Comparison of ENCODE assay signal across 10 cellular contexts in genomic region chr1:221753828-221754188, GRCh38. TPM values are rescaled to one million over a fixed set of nuclear protein-coding genes. Genes with fewer than 3 reads are reported as not detected.
DNase-seq lines count a peak whose midpoint lies in the region; ATAC-seq lines count a peak whose summit lies in the region.
"Had no signal": no experiment of that assay in that cellular context is flagged by ENCODE, and none has a peak within 500 bp of the region (broad histone marks: within the 10 kb centered on the region; RNA-seq: fewer than 3 reads in every experiment).

No MANE protein-coding gene starts in this region.

- peak overlapping the region; percentile 59 for H3K4me3 Mint-ChIP-seq in activated T-helper 1 cell treated with anti-CD3 and anti-CD28 coated beads, Interleukin-12 subunit alpha, Interleukin-12 subunit beta, Interleukin-2, Interleukin-4 antibody, amounts not matched to agents 30 ng/mL and 10 ng/mL and 1 ng/mL, durations not matched to agents 14 hours and 24 hours and 36 hours

- no peak for DNase-seq in activated T-helper 1 cell treated with anti-CD3 and anti-CD28 coated beads, Interleukin-12 subunit alpha, Interleukin-12 subunit beta, Interleukin-2, Interleukin-4 antibody, amounts not matched to agents 30 ng/mL and 10 ng/mL and 1 ng/mL, durations not matched to agents 14 hours and 24 hours and 36 hours (ENCODE audit: low spot score)
- DNase-seq in head of caudate nucleus (no peak), NCI-H1436 treated with DMSO at 0.1 percent for 48 hours (lab: John Stamatoyannopoulos, UW) (no peak), NCI-H748 treated with DMSO at 0.1 percent for 48 hours (lab: John Stamatoyannopoulos, UW) (no peak)
- no peak for DNase-seq in stimulated activated naive CD4-positive, alpha-beta T cell (lab: John Stamatoyannopoulos, UW)
- DNase-seq: brain microvascular endothelial cell, WERI-Rb-1 had no signal

- peak; percentile 5 for ATAC-seq in GM18861 (IDR thresholded peaks at IDR 0.05; ENCODE audit: unreplicated experiment)
- ATAC-seq in GM21381 (IDR thresholded peaks at IDR 0.05; ENCODE audit: unreplicated experiment), result peak; percentile 19
- peak; percentile 25 for ATAC-seq in HG03066 (IDR thresholded peaks at IDR 0.05; ENCODE audit: low read depth, unreplicated experiment)

- H3K27ac Mint-ChIP-seq in activated T-helper 1 cell treated with anti-CD3 and anti-CD28 coated beads, Interleukin-12 subunit alpha, Interleukin-12 subunit beta, Interleukin-2, Interleukin-4 antibody, amounts not matched to agents 30 ng/mL and 10 ng/mL and 1 ng/mL, durations not matched to agents 14 hours and 24 hours and 36 hours, result peak overlapping the region; percentile 82

- intact Hi-C loops in activated T-helper 1 cell treated with anti-CD3 and anti-CD28 coated beads, Interleukin-12 subunit alpha, Interleukin-12 subunit beta, Interleukin-2, Interleukin-4 antibody, amounts not matched to agents 30 ng/mL and 10 ng/mL and 1 ng/mL, durations not matched to agents 14 hours and 24 hours and 36 hours (cut with micrococcal nuclease), result loop anchor here (1.0 kb wide), 7 partner anchors 12 to 240 kb away; partner anchors contain the start of gene DUSP10
- intact Hi-C loops in head of caudate nucleus (cut with DNase I), result no loop called here

- H3K4me1 Mint-ChIP-seq in activated T-helper 1 cell treated with anti-CD3 and anti-CD28 coated beads, Interleukin-12 subunit alpha, Interleukin-12 subunit beta, Interleukin-2, Interleukin-4 antibody, amounts not matched to agents 30 ng/mL and 10 ng/mL and 1 ng/mL, durations not matched to agents 14 hours and 24 hours and 36 hours (ENCODE audit: low read depth), result peaks cover 69% of the 10 kb centered on the region

- H3K27me3 Mint-ChIP-seq in activated T-helper 1 cell treated with anti-CD3 and anti-CD28 coated beads, Interleukin-12 subunit alpha, Interleukin-12 subunit beta, Interleukin-2, Interleukin-4 antibody, amounts not matched to agents 30 ng/mL and 10 ng/mL and 1 ng/mL, durations not matched to agents 14 hours and 24 hours and 36 hours (ENCODE audit: insufficient read depth), result no peaks in the 10 kb centered on the region

- peaks cover 39% of the 10 kb centered on the region for H3K9me3 Mint-ChIP-seq in activated T-helper 1 cell treated with anti-CD3 and anti-CD28 coated beads, Interleukin-12 subunit alpha, Interleukin-12 subunit beta, Interleukin-2, Interleukin-4 antibody, amounts not matched to agents 30 ng/mL and 10 ng/mL and 1 ng/mL, durations not matched to agents 14 hours and 24 hours and 36 hours

- peaks cover 20% of the 10 kb centered on the region for H3K36me3 Mint-ChIP-seq in activated T-helper 1 cell treated with anti-CD3 and anti-CD28 coated beads, Interleukin-12 subunit alpha, Interleukin-12 subunit beta, Interleukin-2, Interleukin-4 antibody, amounts not matched to agents 30 ng/mL and 10 ng/mL and 1 ng/mL, durations not matched to agents 14 hours and 24 hours and 36 hours (ENCODE audit: low read depth)

RNA-seq across cellular contexts. Expression of gene DUSP10, which starts 11.9 kb away (rescaled TPM):
- 19.2 and 19.4 TPM in 2 replicates for total RNA-seq in activated T-helper 1 cell treated with anti-CD3 and anti-CD28 coated beads, Interleukin-12 subunit alpha, Interleukin-12 subunit beta, Interleukin-2, Interleukin-4 antibody, amounts not matched to agents 30 ng/mL and 10 ng/mL and 1 ng/mL, durations not matched to agents 14 hours and 24 hours and 36 hours
